20 cellular contexts compared by ENCODE assay signal in the genomic region with DNA sequence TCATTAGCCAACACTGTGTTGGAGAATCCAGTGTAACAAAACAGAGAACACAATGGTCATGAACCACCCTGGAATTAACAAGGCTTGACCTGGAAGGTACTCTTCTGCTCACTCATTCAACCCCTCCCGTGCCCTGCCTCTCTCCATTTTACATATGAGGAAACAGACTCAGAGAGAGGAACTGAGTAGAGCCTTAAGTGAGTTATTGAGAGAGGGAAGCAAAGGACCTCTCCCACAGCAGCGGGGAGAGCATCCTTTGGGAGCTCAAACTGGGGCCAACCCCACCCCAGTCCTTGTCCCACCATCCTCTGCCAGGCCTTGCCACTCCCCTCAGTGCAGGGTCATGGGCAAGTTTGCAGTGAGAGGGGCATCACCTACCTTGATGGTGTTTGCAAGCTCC. TPM values are rescaled to one million over a fixed set of nuclear protein-coding genes. Genes with fewer than 3 reads are reported as not detected.
DNase-seq lines count a peak whose midpoint lies in the region; ATAC-seq and TF ChIP-seq lines count a peak whose summit lies in the region.
"Had no signal": no experiment of that assay in that cellular context is flagged by ENCODE, and none has a peak within 500 bp of the region (broad histone marks: within the 10 kb centered on the region; RNA-seq: fewer than 3 reads in every experiment).

No MANE protein-coding gene starts in this region.

- TF ChIP-seq CTCF in right atrium auricular region (IDR thresholded peaks at IDR 0.05), result no peak
- TF ChIP-seq CTCF in upper lobe of right lung (IDR thresholded peaks at IDR 0.05), result no peak
- TF ChIP-seq CTCF in mesothelial cell of epicardium (IDR thresholded peaks at IDR 0.05; ENCODE audit: unreplicated experiment), result no peak

- H3K27ac ChIP-seq in right atrium auricular region (no peak overlapping the region), upper lobe of right lung (no peak overlapping the region)
- H3K27ac ChIP-seq: KMS-11 had no signal

- H3K27ac Mint-ChIP-seq in activated naive CD4-positive, alpha-beta T cell treated with anti-CD3 and anti-CD28 coated beads for 36 hours, result no peak overlapping the region
- H3K27ac Mint-ChIP-seq in mesothelial cell of epicardium, result no peak overlapping the region
- H3K27ac Mint-ChIP-seq: CD4-positive, alpha-beta T cell had no signal

- intact Hi-C loops in cardiac septum (cut with DNase I), result no loop called here
- intact Hi-C loops in upper lobe of right lung (cut with DNase I), result no loop called here
- intact Hi-C loops in activated naive CD4-positive, alpha-beta T cell treated with anti-CD3 and anti-CD28 coated beads for 36 hours (cut with micrococcal nuclease), result no loop called here

- no peak overlapping the region for H3K4me3 Mint-ChIP-seq in activated naive CD4-positive, alpha-beta T cell treated with anti-CD3 and anti-CD28 coated beads for 36 hours
- H3K4me3 Mint-ChIP-seq in mesothelial cell of epicardium, result no peak overlapping the region
- H3K4me3 Mint-ChIP-seq: CD4-positive, alpha-beta T cell had no signal

- H3K27me3 ChIP-seq in right atrium auricular region (no peaks in the 10 kb centered on the region), upper lobe of right lung (no peaks in the 10 kb centered on the region)

- CTCF ChIA-PET in activated naive CD4-positive, alpha-beta T cell treated with anti-CD3 and anti-CD28 coated beads for 36 hours (lab: Charles Lee), result interaction anchor here (0.7 kb wide), 1 partner anchor 22 kb away, joined by 3 read pairs; no protein-coding TSS in a partner anchor

- H3K4me3 ChIP-seq in right atrium auricular region (no peak overlapping the region), upper lobe of right lung (no peak overlapping the region)
- H3K4me3 ChIP-seq: A549 had no signal

- H3K4me1 Mint-ChIP-seq in activated naive CD4-positive, alpha-beta T cell treated with anti-CD3 and anti-CD28 coated beads for 36 hours (ENCODE audit: low read depth), result no peaks in the 10 kb centered on the region
- no peaks in the 10 kb centered on the region for H3K4me1 Mint-ChIP-seq in mesothelial cell of epicardium

- no peaks in the 10 kb centered on the region for H3K9me3 ChIP-seq in right atrium auricular region
- no peaks in the 10 kb centered on the region for H3K9me3 ChIP-seq in upper lobe of right lung
- H3K9me3 ChIP-seq: A549 had no signal

- ATAC-seq in left lobe of liver, result no peak
- peak; percentile 74 for ATAC-seq in upper lobe of right lung
- no peak for ATAC-seq in GM18907 (IDR thresholded peaks at IDR 0.05; ENCODE audit: unreplicated experiment)
- ATAC-seq: A549 had no signal

- H3K36me3 Mint-ChIP-seq in activated naive CD4-positive, alpha-beta T cell treated with anti-CD3 and anti-CD28 coated beads for 36 hours (ENCODE audit: low read depth), result no peaks in the 10 kb centered on the region
- H3K36me3 Mint-ChIP-seq in mesothelial cell of epicardium, result no peaks in the 10 kb centered on the region

- H3K9me3 Mint-ChIP-seq in activated naive CD4-positive, alpha-beta T cell treated with anti-CD3 and anti-CD28 coated beads for 36 hours, result no peaks in the 10 kb centered on the region
- no peaks in the 10 kb centered on the region for H3K9me3 Mint-ChIP-seq in mesothelial cell of epicardium
- H3K9me3 Mint-ChIP-seq: CD4-positive, alpha-beta T cell had no signal

- H3K36me3 ChIP-seq in right atrium auricular region (no peaks in the 10 kb centered on the region), upper lobe of right lung (no peaks in the 10 kb centered on the region)

- peak; percentile 52 for DNase-seq in right atrium auricular region (ENCODE audit: low spot score)
- DNase-seq in cardiac septum (ENCODE audit: low spot score), result no peak
- peak; percentile 66 for DNase-seq in SKM-1 treated with dmso at 0.1 percent for 144 hours (lab: John Stamatoyannopoulos, UW; ENCODE audit: unreplicated experiment)
- DNase-seq in left lobe of liver (ENCODE audit: low spot score), result peak; percentile 45
- no peak for DNase-seq in upper lobe of right lung
- no peak for DNase-seq in activated naive CD4-positive, alpha-beta T cell treated with anti-CD3 and anti-CD28 coated beads for 36 hours
- no peak for DNase-seq in mesothelial cell of epicardium (ENCODE audit: low spot score in 2 of 2, unreplicated experiment in 2 of 2)
- DNase-seq: Calu3, DMS79 treated with DMSO at 0.1 percent for 48 hours, H7, NCI-H2029, NCI-H2171 treated with DMSO at 0.1 percent for 48 hours, NCI-H774 had no signal

- no peaks in the 10 kb centered on the region for H3K4me1 ChIP-seq in right atrium auricular region
- H3K4me1 ChIP-seq in upper lobe of right lung, result no peaks in the 10 kb centered on the region

- peaks cover 15% of the 10 kb centered on the region for H3K27me3 Mint-ChIP-seq in activated naive CD4-positive, alpha-beta T cell treated with anti-CD3 and anti-CD28 coated beads for 36 hours (ENCODE audit: low read depth)
- peaks cover 9% of the 10 kb centered on the region for H3K27me3 Mint-ChIP-seq in mesothelial cell of epicardium (ENCODE audit: low read depth)

RNA-seq across cellular contexts. Expression of a gene that starts 1.3 kb away (rescaled TPM):
- 1 to 10 TPM; 5.5 to 5.7 TPM for total RNA-seq in right atrium auricular region
- 4.1 TPM for total RNA-seq in cardiac septum
- 1.2 TPM for total RNA-seq in left lobe of liver
- total RNA-seq in upper lobe of right lung, result 22.8 TPM
- total RNA-seq in activated naive CD4-positive, alpha-beta T cell treated with anti-CD3 and anti-CD28 coated beads for 36 hours, result not detected
- total RNA-seq in mesothelial cell of epicardium, result not detected in 3 replicates
- total RNA-seq: Calu3, H7, MCF 10A, NCI-H460, SK-MEL-5 had no signal

RNA-seq across cellular contexts. Expression of a gene that starts 16.4 kb away (rescaled TPM):
- total RNA-seq in right atrium auricular region, result 100 to 1,000 TPM in 1 of 2 donors, 10 to 100 TPM in 1; 65.7 to 199 TPM
- 91.9 TPM for total RNA-seq in cardiac septum
- 36.3 TPM for total RNA-seq in left lobe of liver
- total RNA-seq in upper lobe of right lung, result 418 TPM
- 1 to 10 TPM; 1.7 to 2.6 TPM for total RNA-seq in activated naive CD4-positive, alpha-beta T cell treated with anti-CD3 and anti-CD28 coated beads for 36 hours
- total RNA-seq in mesothelial cell of epicardium, result 2.0 to 4.2 TPM (median 3.5 TPM) in 3 replicates
- total RNA-seq: H7, SK-MEL-5 had no signal

RNA-seq across cellular contexts. Expression of a gene that starts 16.8 kb away (rescaled TPM):
- total RNA-seq in right atrium auricular region (10 to 100 TPM; 19.1 to 37.1 TPM), cardiac septum (71.3 TPM), left lobe of liver (23.7 TPM), upper lobe of right lung (266 TPM), mesothelial cell of epicardium (not detected in 3 replicates)
- total RNA-seq in activated naive CD4-positive, alpha-beta T cell treated with anti-CD3 and anti-CD28 coated beads for 36 hours, result not detected
- total RNA-seq: Calu3, H7, NCI-H460, SK-MEL-5 had no signal

RNA-seq across cellular contexts. Expression of a gene that starts 25.4 kb away (rescaled TPM):
- total RNA-seq in right atrium auricular region, result not detected
- total RNA-seq in cardiac septum, result not detected
- not detected for total RNA-seq in left lobe of liver
- not detected for total RNA-seq in upper lobe of right lung
- not detected for total RNA-seq in activated naive CD4-positive, alpha-beta T cell treated with anti-CD3 and anti-CD28 coated beads for 36 hours
- 0.11 TPM in 1 of 3 replicates, not detected in the others for total RNA-seq in mesothelial cell of epicardium
- total RNA-seq: CD4-positive, alpha-beta T cell; H7; MCF 10A; NCI-H460; SK-MEL-5 had no signal

RNA-seq across cellular contexts. Expression of a gene that starts 42.2 kb away (rescaled TPM):
- total RNA-seq in right atrium auricular region (not detected), cardiac septum (not detected), left lobe of liver (not detected), upper lobe of right lung (not detected), mesothelial cell of epicardium (not detected in 3 replicates)
- not detected for total RNA-seq in activated naive CD4-positive, alpha-beta T cell treated with anti-CD3 and anti-CD28 coated beads for 36 hours
- total RNA-seq: Calu3; CD4-positive, alpha-beta T cell; H7; MCF 10A; NCI-H460; SK-MEL-5 had no signal

Comparison
In these comparisons a context has a peak if more than half of its experiments do, and no peak if none do; other contexts are left out.
1. DNase-seq: peak in right atrium auricular region (single experiment), SKM-1 treated with dmso at 0.1 percent for 144 hours (single experiment) and left lobe of liver (single experiment); none in cardiac septum (single experiment), upper lobe of right lung (single experiment), activated naive CD4-positive, alpha-beta T cell treated with anti-CD3 and anti-CD28 coated beads for 36 hours (single experiment) and mesothelial cell of epicardium (0 of 2).
2. RNA of a gene that starts 16.8 kb away (total RNA-seq): 266 TPM in upper lobe of right lung (single experiment), 71.3 TPM in cardiac septum (single experiment), 19.1 to 37.1 TPM in right atrium auricular region and 23.7 TPM in left lobe of liver (single experiment); not detected in mesothelial cell of epicardium and not detected in activated naive CD4-positive, alpha-beta T cell treated with anti-CD3 and anti-CD28 coated beads for 36 hours; every median in the first group is over 10 times any median in the second.